In the genomic region with DNA sequence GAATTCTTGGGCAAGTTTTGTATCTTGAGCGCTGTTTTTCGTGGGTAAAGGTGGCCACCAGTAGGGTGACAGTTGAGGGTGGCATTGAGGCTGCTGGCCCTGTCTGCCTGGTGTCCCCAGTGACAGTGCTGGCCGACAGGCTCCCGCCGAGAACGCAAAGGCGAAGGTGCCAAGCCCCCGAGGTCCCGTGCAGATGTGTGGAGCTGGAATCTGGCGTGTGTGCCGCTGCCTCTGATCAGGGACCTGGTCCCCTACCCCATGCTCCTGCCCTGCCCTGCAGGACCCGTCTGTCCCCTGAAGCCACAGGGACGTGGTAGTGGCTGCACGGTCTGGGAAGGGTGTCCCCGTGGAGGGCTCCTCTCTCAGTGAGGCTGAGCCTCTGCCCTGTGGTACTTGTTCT, we compare ENCODE assay signal across 19 cellular contexts. TPM values are rescaled to one million over a fixed set of nuclear protein-coding genes. Genes with fewer than 3 reads are reported as not detected.
DNase-seq lines count a peak whose midpoint lies in the region; ATAC-seq, FAIRE-seq and TF ChIP-seq lines count a peak whose summit lies in the region.
"Had no signal": no experiment of that assay in that cellular context is flagged by ENCODE, and none has a peak within 500 bp of the region (broad histone marks: within the 10 kb centered on the region; RNA-seq: fewer than 3 reads in every experiment).

No MANE protein-coding gene starts in this region.

- no TSS peak for BruUV-seq in GM12878 (replicated peaks; lab: Mats Ljungman, UMichigan)

- H3K79me2 ChIP-seq in GM12878 (ENCODE audit: control insufficient read depth, insufficient read depth, low read length): peaks cover 52% of the 10 kb centered on the region

- H3K27me3 Mint-ChIP-seq in T-helper 1 cell treated with Interleukin-12 subunit alpha and Interleukin-12 subunit beta and Interleukin-4 antibody, amounts not matched to agents 30 μg/mL and 1 μg/mL, for 36 hours (ENCODE audit: low read depth): no peaks in the 10 kb centered on the region

- H3K36me3 ChIP-seq in HEK293 (ENCODE audit: control insufficient read depth in 2 of 2, insufficient read depth in 1 of 2, low read length in 2 of 2) (peaks cover 9 to 70% of the 10 kb centered on the region in 2 experiments; a peak in 2 of 3 replicates), GM12878 (ENCODE audit: control insufficient read depth in 2 of 2, insufficient read depth in 2 of 2, low read length in 1 of 2) (peaks cover 23 to 41% of the 10 kb centered on the region in 2 experiments), neuronal stem cell (replicated peaks in 1 of 2; ENCODE audit: control insufficient read depth in 2 of 2, insufficient read depth in 2 of 2, low read length in 2 of 2) (peaks cover 50 to 76% of the 10 kb centered on the region in 2 donors)

- H2AFZ ChIP-seq in GM12878 (ENCODE audit: control insufficient read depth, low read depth, low read length) (no peak overlapping the region), neuronal stem cell (ENCODE audit: low read length) (no peak overlapping the region)

- H3K79me1 ChIP-seq in neuronal stem cell (ENCODE audit: low read depth, low read length): peaks cover 35% of the 10 kb centered on the region

- H3K4ac ChIP-seq in neuronal stem cell (ENCODE audit: low read length): no peak overlapping the region

- 0 out of 2 replicates have a peak overlapping the region, but pooled peaks have one; percentile 41 for H3K27ac ChIP-seq in HEK293 (ENCODE audit: extremely low read depth, low read depth, low read length)
- no peak overlapping the region for H3K27ac ChIP-seq in GM12878 (ENCODE audit: control insufficient read depth, insufficient read depth)
- no peak overlapping the region for H3K27ac ChIP-seq in neuronal stem cell (replicated peaks; ENCODE audit: low read length)
- H3K27ac ChIP-seq: 22Rv1, cardiac muscle cell, SK-N-MC, WERI-Rb-1 had no signal

- no peak overlapping the region for H3K14ac ChIP-seq in neuronal stem cell (ENCODE audit: low read length)

- peak; percentile 39; the same call in 1 of the 2 replicates for TF ChIP-seq POLR2A in GM12878 (IDR thresholded peaks at IDR 0.05; ENCODE audit: low read depth, low read length)

- FAIRE-seq in GM12878 (lab: Jason Lieb, UNC): no peak
- FAIRE-seq: frontal cortex had no signal

- H2AK5ac ChIP-seq in neuronal stem cell (ENCODE audit: low read depth, low read length): no peak overlapping the region

- H3K23ac ChIP-seq in neuronal stem cell (ENCODE audit: low read depth, low read length, poor library complexity): peak overlapping the region; percentile 17

- H2BK5ac ChIP-seq in neuronal stem cell (ENCODE audit: low read length): no peak overlapping the region

- H3K9ac ChIP-seq in GM12878 (ENCODE audit: control insufficient read depth, insufficient read depth, low read length) (no peak overlapping the region), neuronal stem cell (ENCODE audit: low read depth, low read length, poor library complexity) (peak overlapping the region; percentile 81)

- peaks cover 21% of the 10 kb centered on the region for H3K36me3 Mint-ChIP-seq in T-helper 1 cell treated with Interleukin-12 subunit alpha and Interleukin-12 subunit beta and Interleukin-4 antibody, amounts not matched to agents 30 μg/mL and 1 μg/mL, for 36 hours (ENCODE audit: low read depth)

- H3K4me2 ChIP-seq in GM12878 (ENCODE audit: control insufficient read depth, insufficient read depth) (peak overlapping the region; percentile 97; the same call in 1 of the 2 replicates), neuronal stem cell (ENCODE audit: insufficient read depth, low read length, poor library complexity, severe bottlenecking) (no peak overlapping the region)

- no peak overlapping the region for H2BK15ac ChIP-seq in neuronal stem cell (ENCODE audit: low read length)

- TF ChIP-seq CTCF in HEK293 (tag by site-specific recombination; IDR thresholded peaks at IDR 0.05) (no peak), GM12878 (IDR thresholded peaks at IDR 0.05 in 2 of 3, conservative IDR thresholded peaks at IDR 0.05 in 1 of 3; ENCODE audit: control insufficient read depth in 2 of 3, extremely low read depth in 1 of 3, insufficient read depth in 1 of 3, low read depth in 3 of 3, low read length in 3 of 3) (no peak)

- intact Hi-C loops in GM12878 (cut with micrococcal nuclease; ENCODE audit: unreplicated experiment): no loop called here

- H3K4me1 Mint-ChIP-seq in T-helper 1 cell treated with Interleukin-12 subunit alpha and Interleukin-12 subunit beta and Interleukin-4 antibody, amounts not matched to agents 30 μg/mL and 1 μg/mL, for 36 hours (ENCODE audit: low read depth): peaks cover 12% of the 10 kb centered on the region

- no peak overlapping the region for H2BK120ac ChIP-seq in neuronal stem cell (ENCODE audit: low read depth, low read length)

- ATAC-seq in GM12878 (no peak), HG03342 (IDR thresholded peaks at IDR 0.05; ENCODE audit: unreplicated experiment) (no peak)
- ATAC-seq: HCT116 had no signal

- DNase-seq in T-helper 1 cell: no peak
- no peak for DNase-seq in GM12878 (ENCODE audit: low read depth, low spot score)
- DNase-seq in neuronal stem cell (ENCODE audit: low spot score): no peak
- DNase-seq in retina: no peak
- no peak for DNase-seq in stimulated activated naive CD4-positive, alpha-beta T cell treated with Interleukin-2 at 50 U/mL for 16 hours (lab: John Stamatoyannopoulos, UW)
- DNase-seq: Caco-2; MV-4-11; NK-92 treated with Interleukin-12 subunit alpha and Interleukin-12 subunit beta, amount 100 ng/mL, for 24 hours; stimulated activated CD4-positive, alpha-beta T cell treated with anti-CD3 and anti-CD28 coated beads, Interleukin-4, amount 100 ng/mL, for 1 hour; WERI-Rb-1 had no signal

- SMC1A ChIA-PET in GM12878 (lab: Charles Lee; ENCODE audit: uncharacterized antibody, unreplicated experiment): interaction anchor here (0.6 kb wide), 1 partner anchor 17 kb away, joined by 3 read pairs; no protein-coding TSS in a partner anchor

- CTCF ChIA-PET in HEK293 (lab: Yijun Ruan, JAX) (interaction anchor here (2.7 kb wide), 1 partner anchor 12 kb away, joined by 12 read pairs; no protein-coding TSS in a partner anchor), GM12878 (lab: Yijun Ruan, JAX) (no interaction called here)

- TF ChIP-seq EP300 in GM12878 (IDR thresholded peaks at IDR 0.05; ENCODE audit: borderline replicate concordance in 1 of 2, control insufficient read depth in 1 of 2, low read depth in 2 of 2, low read length in 2 of 2): no peak

- 85% methylated on average over 15 of the region's 15 CpGs for WGBS in GM12878 (ENCODE audit: insufficient coverage, insufficient replicate concordance, low lambda C conversion rate, missing lambda C conversion rate)
- WGBS in neuronal stem cell (ENCODE audit: extremely low coverage in 2 of 2, insufficient read length in 2 of 2, insufficient replicate concordance in 1 of 2), 2 donors: no CpG with 5 or more reads among the region's 15 CpGs

- no peaks in the 10 kb centered on the region for H3K27me3 ChIP-seq in GM12878 (replicated peaks in 1 of 2; ENCODE audit: control insufficient read depth in 2 of 2, insufficient read depth in 2 of 2, low read length in 1 of 2)
- H3K27me3 ChIP-seq in neuronal stem cell (ENCODE audit: control insufficient read depth in 3 of 3, insufficient read depth in 3 of 3, low read depth in 1 of 3, low read length in 3 of 3): no peaks in the 10 kb centered on the region
- H3K27me3 ChIP-seq: cardiac muscle cell had no signal

- H3K9me3 ChIP-seq in HEK293 (ENCODE audit: control insufficient read depth, insufficient read depth, low read depth, low read length): no peaks in the 10 kb centered on the region
- no peaks in the 10 kb centered on the region for H3K9me3 ChIP-seq in GM12878 (replicated peaks; ENCODE audit: control insufficient read depth, insufficient read depth, low read length)
- no peaks in the 10 kb centered on the region for H3K9me3 ChIP-seq in neuronal stem cell (replicated peaks in 1 of 2; ENCODE audit: control insufficient read depth in 2 of 2, insufficient read depth in 1 of 2, low read depth in 1 of 2, low read length in 2 of 2)
- H3K9me3 ChIP-seq: Caco-2 had no signal

- no peaks in the 10 kb centered on the region for H3K9me3 Mint-ChIP-seq in T-helper 1 cell treated with Interleukin-12 subunit alpha and Interleukin-12 subunit beta and Interleukin-4 antibody, amounts not matched to agents 30 μg/mL and 1 μg/mL, for 36 hours

- H4K20me1 ChIP-seq in GM12878 (ENCODE audit: control insufficient read depth, insufficient read depth): peaks cover 35% of the 10 kb centered on the region

- no peak for TF ChIP-seq RAD21 in GM12878 (IDR thresholded peaks at IDR 0.05; ENCODE audit: insufficient read depth, low read depth, low read length)

- no peak overlapping the region for H4K91ac ChIP-seq in neuronal stem cell (ENCODE audit: low read depth, low read length, poor library complexity)

- no peak overlapping the region for H3K18ac ChIP-seq in neuronal stem cell (ENCODE audit: low read length)

- peak overlapping the region; percentile 82 for H4K8ac ChIP-seq in neuronal stem cell (ENCODE audit: low read depth, low read length)

- POLR2A ChIA-PET in HEK293 (lab: Yijun Ruan, JAX): interaction anchor here (2.4 kb wide), 1 partner anchor 13 kb away, joined by 7 read pairs; no protein-coding TSS in a partner anchor
- POLR2A ChIA-PET in GM12878 (lab: Charles Lee): no interaction called here

- no peak overlapping the region for H2BK12ac ChIP-seq in neuronal stem cell (ENCODE audit: low read length)

- H3K4me3 ChIP-seq in HEK293 (ENCODE audit: low read depth, low read length) (no peak overlapping the region), GM12878 (no peak overlapping the region), neuronal stem cell (ENCODE audit: low read length in 2 of 2) (peak overlapping the region in 1 of 2 donors; percentile 49)
- H3K4me3 ChIP-seq: cardiac muscle cell, SK-N-MC had no signal

- peak overlapping the region; percentile 37 for H3K4me3 Mint-ChIP-seq in T-helper 1 cell treated with Interleukin-12 subunit alpha and Interleukin-12 subunit beta and Interleukin-4 antibody, amounts not matched to agents 30 μg/mL and 1 μg/mL, for 36 hours

- H3K27ac Mint-ChIP-seq in T-helper 1 cell treated with Interleukin-12 subunit alpha and Interleukin-12 subunit beta and Interleukin-4 antibody, amounts not matched to agents 30 μg/mL and 1 μg/mL, for 36 hours: no peak overlapping the region

- in situ Hi-C loops in GM12878 (cut with MboI): no loop called here

- RAD21 ChIA-PET in GM12878 (lab: Charles Lee; ENCODE audit: unreplicated experiment): no interaction called here

- H3K4me1 ChIP-seq in HEK293 (ENCODE audit: control insufficient read depth, insufficient read depth, low read length) (peaks cover 8% of the 10 kb centered on the region), GM12878 (ENCODE audit: control insufficient read depth, insufficient read depth, low read length) (peaks cover 7% of the 10 kb centered on the region), neuronal stem cell (ENCODE audit: control insufficient read depth in 2 of 2, insufficient read depth in 1 of 2, low read depth in 1 of 2, low read length in 2 of 2) (peaks cover 12 to 13% of the 10 kb centered on the region in 2 donors)

RNA-seq across cellular contexts. Expression of gene UBE2I, which starts 3.5 kb away (rescaled TPM):
- 139 and 148 TPM in 2 replicates for total RNA-seq in GM12878 (2013; cell fraction: nucleolus; rRNA removed)
- 65.2 and 69.3 TPM in 2 replicates for total RNA-seq in GM12878 (2014; rRNA removed)
- total RNA-seq in GM12878 (2014; rRNA removed; fragmentation: Illumina TruSeq; extraction: Trizol): 92.2 and 104 TPM in 2 replicates
- total RNA-seq in GM12878 (2021): 180 and 210 TPM in 2 replicates
- 82.4 TPM for polyA plus RNA-seq in GM12878 (2011; ENCODE audit: low read depth)
- 181 and 188 TPM in 2 replicates for polyA plus RNA-seq in GM12878 (2011; rRNA removed)
- 110 and 129 TPM in 2 replicates for polyA plus RNA-seq in GM12878 (2011; cell fraction: cytosol; rRNA removed)
- polyA plus RNA-seq in GM12878 (2011; cell fraction: nucleus; rRNA removed): 167 and 229 TPM in 2 replicates
- polyA plus RNA-seq in GM12878 (2012): 115 and 125 TPM in 2 replicates
- 243 and 265 TPM in 2 replicates for polyA plus RNA-seq in GM12878 (2014; fragmentation: Illumina TruSeq; extraction: Trizol)
- polyA plus RNA-seq in GM12878 (2014; fragmentation: Nextera tagmentation; extraction: Ambion mirVana): 10 to 100 TPM; 47.5 to 51.5 TPM
- 203 and 205 TPM in 2 replicates for polyA plus RNA-seq in GM12878 (2014; rRNA removed)
- 100 to 1,000 TPM; 200 to 204 TPM for polyA plus RNA-seq in GM12878 (2016; fragmentation: Nextera tagmentation; extraction: Ambion mirVana)
- polyA minus RNA-seq in GM12878 (2011; rRNA and poly(A)+ RNA removed): 94.4 and 94.6 TPM in 2 replicates
- polyA minus RNA-seq in GM12878 (2011; cell fraction: cytosol; rRNA and poly(A)+ RNA removed): 48.2 and 58.6 TPM in 2 replicates
- 56.3 and 111 TPM in 2 replicates for polyA minus RNA-seq in GM12878 (2011; cell fraction: nucleus; rRNA and poly(A)+ RNA removed)
- polyA plus RNA-seq in neuronal stem cell (2013, experiment 1 of 2): 253 TPM
- 258 TPM for polyA plus RNA-seq in neuronal stem cell (2013, experiment 2 of 2)

RNA-seq across cellular contexts. Expression of gene BAIAP3, which starts 20.5 kb away (rescaled TPM):
- 0.37 and 0.44 TPM in 2 replicates for total RNA-seq in GM12878 (2013; cell fraction: nucleolus; rRNA removed)
- total RNA-seq in GM12878 (2014; rRNA removed): 0.17 TPM in 1 of 2 replicates, not detected in the other
- total RNA-seq in GM12878 (2014; rRNA removed; fragmentation: Illumina TruSeq; extraction: Trizol): not detected in 2 replicates
- 0.56 and 0.58 TPM in 2 replicates for total RNA-seq in GM12878 (2021)
- 0.35 TPM for polyA plus RNA-seq in GM12878 (2011; ENCODE audit: low read depth)
- polyA plus RNA-seq in GM12878 (2011; rRNA removed): 0.03 and 0.16 TPM in 2 replicates
- 0.03 and 0.15 TPM in 2 replicates for polyA plus RNA-seq in GM12878 (2011; cell fraction: cytosol; rRNA removed)
- 0.99 and 1.3 TPM in 2 replicates for polyA plus RNA-seq in GM12878 (2011; cell fraction: nucleus; rRNA removed)
- polyA plus RNA-seq in GM12878 (2012): 0.70 and 1.6 TPM in 2 replicates
- polyA plus RNA-seq in GM12878 (2014; fragmentation: Illumina TruSeq; extraction: Trizol): 0.03 TPM in 1 of 2 replicates, not detected in the other
- polyA plus RNA-seq in GM12878 (2014; fragmentation: Nextera tagmentation; extraction: Ambion mirVana): not detected
- polyA plus RNA-seq in GM12878 (2014; rRNA removed): 0.56 TPM in 2 replicates
- under 1 TPM; 0.14 to 0.31 TPM for polyA plus RNA-seq in GM12878 (2016; fragmentation: Nextera tagmentation; extraction: Ambion mirVana)
- polyA minus RNA-seq in GM12878 (2011; rRNA and poly(A)+ RNA removed): not detected in 2 replicates
- not detected in 2 replicates for polyA minus RNA-seq in GM12878 (2011; cell fraction: cytosol; rRNA and poly(A)+ RNA removed)
- polyA minus RNA-seq in GM12878 (2011; cell fraction: nucleus; rRNA and poly(A)+ RNA removed): 0.19 and 0.48 TPM in 2 replicates
- 3.1 TPM for polyA plus RNA-seq in neuronal stem cell (2013, experiment 1 of 2)
- polyA plus RNA-seq in neuronal stem cell (2013, experiment 2 of 2): 2.9 TPM

RNA-seq across cellular contexts. Expression of gene TSR3, which starts 38.8 kb away (rescaled TPM):
- 6.0 and 6.3 TPM in 2 replicates for total RNA-seq in GM12878 (2013; cell fraction: nucleolus; rRNA removed)
- 72.7 and 73.7 TPM in 2 replicates for total RNA-seq in GM12878 (2014; rRNA removed)
- total RNA-seq in GM12878 (2014; rRNA removed; fragmentation: Illumina TruSeq; extraction: Trizol): 20.9 and 23.4 TPM in 2 replicates
- 66.1 and 67.6 TPM in 2 replicates for total RNA-seq in GM12878 (2021)
- polyA plus RNA-seq in GM12878 (2011; ENCODE audit: low read depth): 7.7 TPM
- 12.3 and 26.2 TPM in 2 replicates for polyA plus RNA-seq in GM12878 (2011; rRNA removed)
- 37.2 and 58.2 TPM in 2 replicates for polyA plus RNA-seq in GM12878 (2011; cell fraction: cytosol; rRNA removed)
- 25.4 and 32.3 TPM in 2 replicates for polyA plus RNA-seq in GM12878 (2011; cell fraction: nucleus; rRNA removed)
- polyA plus RNA-seq in GM12878 (2012): 36.1 and 41.1 TPM in 2 replicates
- polyA plus RNA-seq in GM12878 (2014; fragmentation: Illumina TruSeq; extraction: Trizol): 0.81 and 9.9 TPM in 2 replicates
- polyA plus RNA-seq in GM12878 (2014; fragmentation: Nextera tagmentation; extraction: Ambion mirVana): 10 to 100 TPM in 1 of 2 experiments, 1 to 10 TPM in 1; 3.4 to 11.2 TPM
- polyA plus RNA-seq in GM12878 (2014; rRNA removed): 72.2 and 86.1 TPM in 2 replicates
- polyA plus RNA-seq in GM12878 (2016; fragmentation: Nextera tagmentation; extraction: Ambion mirVana): 100 to 1,000 TPM; 101 to 108 TPM
- 5.3 and 22.8 TPM in 2 replicates for polyA minus RNA-seq in GM12878 (2011; rRNA and poly(A)+ RNA removed)
- polyA minus RNA-seq in GM12878 (2011; cell fraction: cytosol; rRNA and poly(A)+ RNA removed): 16.0 and 19.3 TPM in 2 replicates
- polyA minus RNA-seq in GM12878 (2011; cell fraction: nucleus; rRNA and poly(A)+ RNA removed): 6.5 and 9.8 TPM in 2 replicates
- 32.4 TPM for polyA plus RNA-seq in neuronal stem cell (2013, experiment 1 of 2)
- 29.6 TPM for polyA plus RNA-seq in neuronal stem cell (2013, experiment 2 of 2)

RNA-seq across cellular contexts. Expression of gene GNPTG, which starts 38.8 kb away (rescaled TPM):
- 14.1 and 16.1 TPM in 2 replicates for total RNA-seq in GM12878 (2013; cell fraction: nucleolus; rRNA removed)
- total RNA-seq in GM12878 (2014; rRNA removed) (19.8 and 21.9 TPM in 2 replicates), GM12878 (2014; rRNA removed; fragmentation: Illumina TruSeq; extraction: Trizol) (10.7 TPM in 2 replicates), GM12878 (2021) (23.6 and 25.3 TPM in 2 replicates)
- polyA plus RNA-seq in GM12878 (2011; ENCODE audit: low read depth): 8.7 TPM
- polyA plus RNA-seq in GM12878 (2011; rRNA removed) (9.5 and 19.9 TPM in 2 replicates), GM12878 (2014; fragmentation: Illumina TruSeq; extraction: Trizol) (2.5 and 7.9 TPM in 2 replicates), GM12878 (2014; fragmentation: Nextera tagmentation; extraction: Ambion mirVana) (1 to 10 TPM in 1 of 2 experiments, under 1 TPM in 1; 0.80 to 2.4 TPM), GM12878 (2014; rRNA removed) (29.9 and 36.9 TPM in 2 replicates), GM12878 (2016; fragmentation: Nextera tagmentation; extraction: Ambion mirVana) (10 to 100 TPM; 25.9 to 32.6 TPM)
- polyA plus RNA-seq in GM12878 (2011; cell fraction: cytosol; rRNA removed): 27.0 and 37.0 TPM in 2 replicates
- polyA plus RNA-seq in GM12878 (2011; cell fraction: nucleus; rRNA removed): 63.8 and 81.0 TPM in 2 replicates
- 21.9 and 23.7 TPM in 2 replicates for polyA plus RNA-seq in GM12878 (2012)
- 7.9 and 8.0 TPM in 2 replicates for polyA minus RNA-seq in GM12878 (2011; rRNA and poly(A)+ RNA removed)
- 7.3 and 8.2 TPM in 2 replicates for polyA minus RNA-seq in GM12878 (2011; cell fraction: cytosol; rRNA and poly(A)+ RNA removed)
- polyA minus RNA-seq in GM12878 (2011; cell fraction: nucleus; rRNA and poly(A)+ RNA removed): 6.5 and 16.5 TPM in 2 replicates
- 14.7 TPM for polyA plus RNA-seq in neuronal stem cell (2013, experiment 1 of 2)
- polyA plus RNA-seq in neuronal stem cell (2013, experiment 2 of 2): 13.2 TPM

RNA-seq across cellular contexts. Expression of gene TPSD1, which starts 57.0 kb away (rescaled TPM):
- not detected in 2 replicates for total RNA-seq in GM12878 (2013; cell fraction: nucleolus; rRNA removed)
- total RNA-seq in GM12878 (2014; rRNA removed) (not detected in 2 replicates), GM12878 (2014; rRNA removed; fragmentation: Illumina TruSeq; extraction: Trizol) (not detected in 2 replicates), GM12878 (2021) (not detected in 2 replicates)
- not detected for polyA plus RNA-seq in GM12878 (2011; ENCODE audit: low read depth)
- polyA plus RNA-seq in GM12878 (2011; rRNA removed) (not detected in 2 replicates), GM12878 (2014; fragmentation: Illumina TruSeq; extraction: Trizol) (not detected in 2 replicates), GM12878 (2014; fragmentation: Nextera tagmentation; extraction: Ambion mirVana) (not detected), GM12878 (2014; rRNA removed) (not detected in 2 replicates), GM12878 (2016; fragmentation: Nextera tagmentation; extraction: Ambion mirVana) (not detected)
- polyA plus RNA-seq in GM12878 (2011; cell fraction: cytosol; rRNA removed): not detected in 2 replicates
- not detected in 2 replicates for polyA plus RNA-seq in GM12878 (2011; cell fraction: nucleus; rRNA removed)
- polyA plus RNA-seq in GM12878 (2012): not detected in 2 replicates
- polyA minus RNA-seq in GM12878 (2011; rRNA and poly(A)+ RNA removed): not detected in 2 replicates
- not detected in 2 replicates for polyA minus RNA-seq in GM12878 (2011; cell fraction: cytosol; rRNA and poly(A)+ RNA removed)
- polyA minus RNA-seq in GM12878 (2011; cell fraction: nucleus; rRNA and poly(A)+ RNA removed): not detected in 2 replicates
- 0.06 TPM for polyA plus RNA-seq in neuronal stem cell (2013, experiment 1 of 2)
- not detected for polyA plus RNA-seq in neuronal stem cell (2013, experiment 2 of 2)
- total RNA-seq: Caco-2, cardiac muscle cell, frontal cortex, renal cortical epithelial cell had no signal
- polyA plus RNA-seq: cardiac muscle cell had no signal
